8 cellular contexts compared by ENCODE assay signal in genomic region chr17:78979780-78980623, GRCh38. TPM values are rescaled to one million over a fixed set of nuclear protein-coding genes. Genes with fewer than 3 reads are reported as not detected.
A peak's percentile ranks its signal among the peaks of the same experiment; 100 is the strongest.
DNase-seq lines count a peak whose midpoint lies in the region; ATAC-seq and TF ChIP-seq lines count a peak whose summit lies in the region.

TSS of gene LGALS3BP (minus strand) at chr17:78979923. CDS start at chr17:78977191, 2,732 bp downstream.

- TF ChIP-seq CTCF in BE2C (IDR thresholded peaks at IDR 0.05; ENCODE audit: low read depth, low read length) (no peak), breast epithelium (IDR thresholded peaks at IDR 0.05) (no peak), gastrocnemius medialis (IDR thresholded peaks at IDR 0.05 in 4 of 5, conservative IDR thresholded peaks at IDR 0.05 in 1 of 5) (no peak), MM.1S (IDR thresholded peaks at IDR 0.05; ENCODE audit: low read length) (no peak)

- no peaks in the 10 kb centered on the region for H3K9me2 ChIP-seq in MM.1S (replicated peaks; ENCODE audit: insufficient read depth, low read length)

- H3K79me2 ChIP-seq in MM.1S (ENCODE audit: low read length): no peaks in the 10 kb centered on the region

- H2AFZ ChIP-seq in MM.1S (ENCODE audit: low read length): no peak within 1 kb of the TSS

- peak; percentile 61 to 68 for ATAC-seq in gastrocnemius medialis

- H3K4me3 ChIP-seq in BE2C (ENCODE audit: low read depth, low read length) (peak within 1 kb of the TSS; percentile 76), breast epithelium (peak within 1 kb of the TSS; percentile 28 to 66 (median 52)), iPS-18a (ENCODE audit: low read length) (peak within 1 kb of the TSS; percentile 17), gastrocnemius medialis (peak within 1 kb of the TSS in 3 of 4 donors; percentile 4 to 39 (median 36)), MM.1S (ENCODE audit: low read length) (no peak within 1 kb of the TSS)
- H3K4me3 ChIP-seq in Jurkat, Clone E6-1 (ENCODE audit: low read length): peak within 1 kb of the TSS; percentile 73

- H3K4me1 ChIP-seq in BE2C (peaks cover 27% of the 10 kb centered on the region), breast epithelium (peaks cover 16 to 29% of the 10 kb centered on the region in 2 donors), iPS-18a (ENCODE audit: control insufficient read depth, low read depth, low read length) (peaks cover 8% of the 10 kb centered on the region), gastrocnemius medialis (peaks cover 23 to 29% of the 10 kb centered on the region in 2 donors), MM.1S (ENCODE audit: low read length) (0 out of 2 replicates have a peak, but pooled peaks cover 3% of the 10 kb centered on the region)

- H4K20me1 ChIP-seq in MM.1S (ENCODE audit: insufficient read depth, low read length): no peaks in the 10 kb centered on the region

- TF ChIP-seq POLR2A in breast epithelium (IDR thresholded peaks at IDR 0.05) (no peak), gastrocnemius medialis (IDR thresholded peaks at IDR 0.05) (no peak)

- H3K9me3 ChIP-seq in BE2C: no peaks in the 10 kb centered on the region
- H3K9me3 ChIP-seq in breast epithelium: no peaks in the 10 kb centered on the region
- no peaks in the 10 kb centered on the region for H3K9me3 ChIP-seq in iPS-18a (ENCODE audit: control insufficient read depth, low read depth, low read length)
- H3K9me3 ChIP-seq in gastrocnemius medialis: no peaks in the 10 kb centered on the region
- no peaks in the 10 kb centered on the region for H3K9me3 ChIP-seq in MM.1S (replicated peaks; ENCODE audit: insufficient read depth, low read length)

- no peak within 1 kb of the TSS for H3K4me2 ChIP-seq in MM.1S (ENCODE audit: low read depth, low read length)

- H3K27me3 ChIP-seq in BE2C: no peaks in the 10 kb centered on the region
- H3K27me3 ChIP-seq in breast epithelium: no peaks in the 10 kb centered on the region
- H3K27me3 ChIP-seq in iPS-18a (ENCODE audit: control insufficient read depth, insufficient read depth, low read length): no peaks in the 10 kb centered on the region
- no peaks in the 10 kb centered on the region for H3K27me3 ChIP-seq in gastrocnemius medialis
- H3K27me3 ChIP-seq in MM.1S (replicated peaks; ENCODE audit: insufficient read depth, low read length): no peaks in the 10 kb centered on the region

- in situ Hi-C loops in gastrocnemius medialis (cut with MboI; ENCODE audit: low sequenced_read_pairs in 4 of 4): no loop called here

- peak within 1 kb of the TSS; percentile 78 to 85 for H3K27ac ChIP-seq in breast epithelium
- no peak within 1 kb of the TSS for H3K27ac ChIP-seq in iPS-18a (ENCODE audit: low read length)
- H3K27ac ChIP-seq in gastrocnemius medialis: peak within 1 kb of the TSS; percentile 18 to 63 (median 38)
- H3K27ac ChIP-seq in MM.1S (ENCODE audit: low read length): no peak within 1 kb of the TSS

- DNase-seq in BE2C: peak; percentile 99
- DNase-seq in Jurkat, Clone E6-1 (ENCODE audit: low read depth, low spot score): peak; percentile 62
- DNase-seq in SK-N-DZ (ENCODE audit: low spot score): peak; percentile 81
- DNase-seq in breast epithelium (ENCODE audit: low spot score in 2 of 2): peak in 1 of 2 donors; percentile 57
- DNase-seq in gastrocnemius medialis: peak in 1 of 2 donors; percentile 32
- no peak for DNase-seq in SKM-1 treated with dmso at 0.1 percent for 144 hours (lab: John Stamatoyannopoulos, UW; ENCODE audit: unreplicated experiment)
- no peak for DNase-seq in MM.1S

- H3F3A ChIP-seq in MM.1S (ENCODE audit: insufficient read depth, low read length): 0 out of 2 replicates have a peak, but pooled peaks cover under 1% of the 10 kb centered on the region

- H3K9ac ChIP-seq in iPS-18a (ENCODE audit: low read length) (peak within 1 kb of the TSS; percentile 17), MM.1S (ENCODE audit: low read length) (no peak within 1 kb of the TSS)

- intact Hi-C loops in breast epithelium (cut with DNase I; ENCODE audit: low total_unique reads): loop anchor here (10.0 kb wide), 1 partner anchor 115 kb away; no protein-coding TSS in a partner anchor
- intact Hi-C loops in gastrocnemius medialis (cut with DNase I; ENCODE audit: low total_unique reads): loop anchor here (5.0 to 10.0 kb wide), 2 partner anchors 48 to 485 kb away; no protein-coding TSS in a partner anchor

- H3K36me3 ChIP-seq in BE2C (peaks cover 23% of the 10 kb centered on the region), breast epithelium (no peaks in the 10 kb centered on the region), iPS-18a (ENCODE audit: control insufficient read depth, low read depth, low read length) (no peaks in the 10 kb centered on the region), gastrocnemius medialis (no peaks in the 10 kb centered on the region), MM.1S (replicated peaks; ENCODE audit: insufficient read depth, low read length) (no peaks in the 10 kb centered on the region)

RNA-seq across cellular contexts. Expression of gene LGALS3BP, which starts in this region (rescaled TPM):
- polyA plus RNA-seq in BE2C (2012; ENCODE audit: insufficient read depth, insufficient read length, low read depth): 544 TPM
- 0.66 TPM for polyA plus RNA-seq in Jurkat, Clone E6-1 (2012; ENCODE audit: insufficient read depth, insufficient read length)
- 32.5 and 46.0 TPM in 2 replicates for polyA plus RNA-seq in SK-N-DZ (2014; cell fraction: cytosol; rRNA removed)
- 37.6 and 66.3 TPM in 2 replicates for polyA plus RNA-seq in SK-N-DZ (2014; cell fraction: nucleus; rRNA removed)
- total RNA-seq in breast epithelium (100 to 1,000 TPM; 192 to 532 (median 206) TPM), gastrocnemius medialis (10 to 100 TPM; 15.0 to 45.9 (median 23.0) TPM)

Comparison
In these comparisons a context has a peak if more than half of its experiments do, and no peak if none do; other contexts are left out.
1. RNA of gene LGALS3BP (total RNA-seq): 192 to 532 TPM in breast epithelium; 15.0 to 45.9 TPM in gastrocnemius medialis; every median in the first group is over 4 times any median in the second.
2. DNase-seq: peak in BE2C (single experiment), Jurkat, Clone E6-1 (single experiment) and SK-N-DZ (single experiment); none in SKM-1 treated with dmso at 0.1 percent for 144 hours (single experiment) and MM.1S (single experiment).
3. H3K27ac ChIP-seq: peak in breast epithelium (2 of 2) and gastrocnemius medialis (4 of 4); none in iPS-18a (single experiment) and MM.1S (single experiment).